Comparison of ENCODE assay signal across 32 cellular contexts in genomic region chr6:31129130-31129529, GRCh38. TPM values are rescaled to one million over a fixed set of nuclear protein-coding genes. Genes with fewer than 3 reads are reported as not detected.
"Had no signal": no experiment of that assay in that cellular context is flagged by ENCODE, and none has a peak within 500 bp of the region (broad histone marks: within the 10 kb centered on the region; RNA-seq: fewer than 3 reads in every experiment).

No MANE protein-coding gene starts in this region.

- H3K4me3 ChIP-seq: ovary, skin epidermis, thoracic aorta, vagina had no signal

- DNase-seq: activated CD4-positive, alpha-beta T cell treated with anti-CD3 and anti-CD28 coated beads for 48 hours; activated CD4-positive, alpha-beta T cell treated with anti-CD3 and anti-CD28 coated beads, Interleukin-2, amount 50 U/mL, for 48 hours; activated CD8-positive, alpha-beta memory T cell treated with anti-CD3 and anti-CD28 coated beads for 24 hours; activated effector memory CD4-positive, alpha-beta T cell treated with anti-CD3 and anti-CD28 coated beads, Interleukin-2, amount 50 U/mL, for 16 hours; activated naive CD4-positive, alpha-beta T cell treated with anti-CD3 and anti-CD28 coated beads for 36 hours; activated naive CD8-positive, alpha-beta T cell treated with anti-CD3 and anti-CD28 coated beads for 36 hours; brain microvascular endothelial cell; central memory CD4-positive, alpha-beta T cell; effector CD4-positive, alpha-beta T cell; foreskin fibroblast; hippocampal formation; left cardiac atrium; left ventricle myocardium superior; naive thymus-derived CD4-positive, alpha-beta T cell; ovary; retina; stimulated activated CD4-positive, alpha-beta T cell treated with anti-CD3 and anti-CD28 coated beads, Interleukin-4, amount 100 ng/mL, for 24 hours; T-helper 9 cell; WERI-Rb-1 had no signal

- H3K27ac ChIP-seq: brain microvascular endothelial cell, ovary, skin epidermis, thoracic aorta, vagina, WERI-Rb-1 had no signal

- FAIRE-seq: astrocyte, keratinocyte, TTC549 had no signal

- H3K27me3 ChIP-seq: ovary, vagina had no signal

- H3K36me3 ChIP-seq: brain microvascular endothelial cell, ovary, thoracic aorta, vagina, WERI-Rb-1 had no signal

RNA-seq across cellular contexts. Expression of gene CDSN, which starts 8.9 kb away (rescaled TPM):
- total RNA-seq: activated naive CD4-positive, alpha-beta T cell treated with anti-CD3 and anti-CD28 coated beads for 36 hours; activated naive CD8-positive, alpha-beta T cell treated with anti-CD3 and anti-CD28 coated beads for 36 hours; activated T-helper 1 cell treated with anti-CD3 and anti-CD28 coated beads, Interleukin-12 subunit alpha, Interleukin-12 subunit beta, Interleukin-2, Interleukin-4 antibody, amounts not matched to agents 30 ng/mL and 10 ng/mL and 1 ng/mL, durations not matched to agents 14 hours and 24 hours and 36 hours; left ventricle myocardium superior; lung microvascular endothelial cell; mesothelial cell of epicardium; naive thymus-derived CD4-positive, alpha-beta T cell; progenitor cell of endocrine pancreas; sciatic nerve; subcutaneous adipose tissue had no signal
- polyA plus RNA-seq: naive thymus-derived CD4-positive, alpha-beta T cell; neural cell had no signal

RNA-seq across cellular contexts. Expression of gene PSORS1C2, which starts 9.7 kb away (rescaled TPM):
- total RNA-seq: activated naive CD4-positive, alpha-beta T cell treated with anti-CD3 and anti-CD28 coated beads for 36 hours; activated naive CD8-positive, alpha-beta T cell treated with anti-CD3 and anti-CD28 coated beads for 36 hours; activated T-helper 1 cell treated with anti-CD3 and anti-CD28 coated beads, Interleukin-12 subunit alpha, Interleukin-12 subunit beta, Interleukin-2, Interleukin-4 antibody, amounts not matched to agents 30 ng/mL and 10 ng/mL and 1 ng/mL, durations not matched to agents 14 hours and 24 hours and 36 hours; astrocyte; left cardiac atrium; left ventricle myocardium superior; lung microvascular endothelial cell; mesothelial cell of epicardium; naive thymus-derived CD4-positive, alpha-beta T cell; ovary; progenitor cell of endocrine pancreas; sciatic nerve; subcutaneous adipose tissue; thoracic aorta; vagina had no signal
- polyA plus RNA-seq: keratinocyte; naive thymus-derived CD4-positive, alpha-beta T cell; neural cell; ovary had no signal

RNA-seq across cellular contexts. Expression of gene PSORS1C1, which starts 14.5 kb away (rescaled TPM):
- total RNA-seq: naive thymus-derived CD4-positive, alpha-beta T cell; progenitor cell of endocrine pancreas had no signal
- polyA plus RNA-seq: naive thymus-derived CD4-positive, alpha-beta T cell; neural cell had no signal

RNA-seq across cellular contexts. Expression of gene C6orf15, which starts 16.8 kb away (rescaled TPM):
- total RNA-seq: activated naive CD4-positive, alpha-beta T cell treated with anti-CD3 and anti-CD28 coated beads for 36 hours; activated naive CD8-positive, alpha-beta T cell treated with anti-CD3 and anti-CD28 coated beads for 36 hours; activated T-helper 1 cell treated with anti-CD3 and anti-CD28 coated beads, Interleukin-12 subunit alpha, Interleukin-12 subunit beta, Interleukin-2, Interleukin-4 antibody, amounts not matched to agents 30 ng/mL and 10 ng/mL and 1 ng/mL, durations not matched to agents 14 hours and 24 hours and 36 hours; left cardiac atrium; left ventricle myocardium superior; lung microvascular endothelial cell; mesothelial cell of epicardium; naive thymus-derived CD4-positive, alpha-beta T cell; ovary; progenitor cell of endocrine pancreas; sciatic nerve; subcutaneous adipose tissue; thoracic aorta; vagina had no signal
- polyA plus RNA-seq: naive thymus-derived CD4-positive, alpha-beta T cell; neural cell; ovary had no signal
